In genomic region chr1:221868894-221869293, GRCh38 we compare ENCODE assay signal across 15 cellular contexts.
DNase-seq lines count a peak whose midpoint lies in the region; ATAC-seq and TF ChIP-seq lines count a peak whose summit lies in the region.
"Had no signal": no experiment of that assay in that cellular context is flagged by ENCODE, and none has a peak within 500 bp of the region (broad histone marks: within the 10 kb centered on the region; RNA-seq: fewer than 3 reads in every experiment).

No MANE protein-coding gene starts in this region.

- TF ChIP-seq CTCF in AG10803 (conservative IDR thresholded peaks at IDR 0.05; ENCODE audit: low read length), result no peak

- H3K27me3 Mint-ChIP-seq in activated T-helper 17 cell treated with anti-CD3 and anti-CD28 coated beads, Interleukin-2, amount 50 U/mL, for 72 hours, result no peaks in the 10 kb centered on the region
- H3K27me3 Mint-ChIP-seq: activated CD4-positive, alpha-beta T cell treated with anti-CD3 and anti-CD28 coated beads for 36 hours; CD4-positive, CD25-positive, alpha-beta regulatory T cell had no signal

- DNase-seq in AG10803 (ENCODE audit: low read depth), result peak; percentile 85
- peak; percentile 65 for DNase-seq in HT1080 (ENCODE audit: low read depth)
- peak; percentile 61 for DNase-seq in amniotic stem cell (lab: John Stamatoyannopoulos, UW)
- DNase-seq in hepatic stellate cell (ENCODE audit: low spot score), result peak; percentile 55
- DNase-seq in hippocampal formation (lab: John Stamatoyannopoulos, UW), result no peak
- DNase-seq in cerebellum (ENCODE audit: low spot score), result no peak
- no peak for DNase-seq in NCI-H345 treated with DMSO at 0.1 percent for 48 hours (lab: John Stamatoyannopoulos, UW; ENCODE audit: unreplicated experiment)
- DNase-seq: activated CD4-positive, alpha-beta T cell treated with anti-CD3 and anti-CD28 coated beads for 36 hours; activated naive CD4-positive, alpha-beta T cell; CD4-positive, CD25-positive, alpha-beta regulatory T cell; MM.1S; NCI-H510A treated with DMSO at 0.1 percent for 48 hours; retina had no signal

- no peak for ATAC-seq in activated T-helper 17 cell treated with anti-CD3 and anti-CD28 coated beads, Interleukin-2, amount 50 U/mL, for 72 hours (replicated peaks)
- ATAC-seq: activated CD4-positive, alpha-beta T cell treated with anti-CD3 and anti-CD28 coated beads for 36 hours had no signal

- H3K9me3 Mint-ChIP-seq in activated T-helper 17 cell treated with anti-CD3 and anti-CD28 coated beads, Interleukin-2, amount 50 U/mL, for 72 hours, result no peaks in the 10 kb centered on the region

- no peak overlapping the region for H3K4me3 ChIP-seq in AG10803 (ENCODE audit: low read length)
- H3K4me3 ChIP-seq: tibial nerve had no signal

- no peaks in the 10 kb centered on the region for H3K36me3 Mint-ChIP-seq in activated T-helper 17 cell treated with anti-CD3 and anti-CD28 coated beads, Interleukin-2, amount 50 U/mL, for 72 hours (ENCODE audit: low read depth)
- H3K36me3 Mint-ChIP-seq: CD4-positive, CD25-positive, alpha-beta regulatory T cell had no signal

- H3K4me1 Mint-ChIP-seq in activated T-helper 17 cell treated with anti-CD3 and anti-CD28 coated beads, Interleukin-2, amount 50 U/mL, for 72 hours, result no peaks in the 10 kb centered on the region
- H3K4me1 Mint-ChIP-seq: activated CD4-positive, alpha-beta T cell treated with anti-CD3 and anti-CD28 coated beads for 36 hours had no signal

- no peak overlapping the region for H3K4me3 Mint-ChIP-seq in activated T-helper 17 cell treated with anti-CD3 and anti-CD28 coated beads, Interleukin-2, amount 50 U/mL, for 72 hours
- H3K4me3 Mint-ChIP-seq: activated CD4-positive, alpha-beta T cell treated with anti-CD3 and anti-CD28 coated beads for 36 hours; CD4-positive, CD25-positive, alpha-beta regulatory T cell had no signal

- H3K27ac Mint-ChIP-seq in activated T-helper 17 cell treated with anti-CD3 and anti-CD28 coated beads, Interleukin-2, amount 50 U/mL, for 72 hours, result no peak overlapping the region
- H3K27ac Mint-ChIP-seq: activated CD4-positive, alpha-beta T cell treated with anti-CD3 and anti-CD28 coated beads for 36 hours; CD4-positive, CD25-positive, alpha-beta regulatory T cell had no signal

Comparison
In these comparisons a context has a peak if more than half of its experiments do, and no peak if none do; other contexts are left out.
1. DNase-seq: peak in AG10803 (single experiment), HT1080 (single experiment), amniotic stem cell (single experiment) and hepatic stellate cell (single experiment); none in hippocampal formation (0 of 2), cerebellum (single experiment) and NCI-H345 treated with DMSO at 0.1 percent for 48 hours (single experiment).